ENCODE assay signal across 10 cellular contexts in the genomic region with DNA sequence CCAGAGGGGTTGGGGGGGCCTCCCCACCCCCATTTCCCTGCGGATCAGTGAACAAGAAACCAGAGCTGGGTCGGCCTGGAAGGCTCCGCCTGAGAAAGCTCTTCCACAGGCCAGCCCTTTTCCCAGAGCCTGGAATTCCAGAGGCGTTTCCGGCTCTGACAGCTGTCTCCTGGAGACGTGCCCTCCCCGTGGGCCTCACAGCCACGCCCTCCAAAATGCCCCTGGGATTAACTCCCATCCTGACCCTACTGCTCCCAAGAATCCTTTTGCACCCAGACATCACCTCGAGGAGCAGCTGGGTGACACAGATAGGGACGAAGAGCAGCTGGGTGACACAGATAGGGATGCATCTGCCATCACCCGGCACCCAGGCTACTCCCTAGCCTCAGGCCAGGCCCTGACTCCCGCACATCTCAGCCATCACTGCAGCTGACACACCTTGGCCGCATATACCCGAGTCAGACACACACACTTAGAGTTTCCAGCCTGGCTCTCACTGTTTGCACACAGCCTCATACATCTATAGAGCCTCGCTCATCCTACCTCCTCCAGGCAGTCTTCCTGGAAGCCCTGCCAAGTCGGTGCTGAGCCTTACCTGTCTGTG. TPM values are rescaled to one million over a fixed set of nuclear protein-coding genes. Genes with fewer than 3 reads are reported as not detected.
A peak's percentile ranks its signal among the peaks of the same experiment; 100 is the strongest.
DNase-seq lines count a peak whose midpoint lies in the region; ATAC-seq, FAIRE-seq and TF ChIP-seq lines count a peak whose summit lies in the region.
"Had no signal": no experiment of that assay in that cellular context is flagged by ENCODE, and none has a peak within 500 bp of the region (broad histone marks: within the 10 kb centered on the region; RNA-seq: fewer than 3 reads in every experiment).

No MANE protein-coding gene starts in this region.

- no peak overlapping the region for H2AFZ ChIP-seq in PC-9

- H3K9me3 ChIP-seq in kidney (ENCODE audit: control insufficient read depth in 1 of 2, low read length in 2 of 2) (no peaks in the 10 kb centered on the region), PC-9 (ENCODE audit: insufficient read depth, low read depth) (no peaks in the 10 kb centered on the region)

- H4K20me1 ChIP-seq in PC-9 (ENCODE audit: insufficient read depth) = no peaks in the 10 kb centered on the region

- H3K4me1 Mint-ChIP-seq in chondrocyte (ENCODE audit: low read depth) = peaks cover 75% of the 10 kb centered on the region
- peaks cover 19% of the 10 kb centered on the region for H3K4me1 Mint-ChIP-seq in stimulated activated effector memory CD8-positive, alpha-beta T cell treated with anti-CD3 and anti-CD28 coated beads, Interleukin-12 subunit alpha, Interleukin-12 subunit beta, amount 100 ng/mL, for 72 hours

- no peaks in the 10 kb centered on the region for H3K79me2 ChIP-seq in PC-9 (ENCODE audit: low read depth)

- peaks cover 18 to 37% of the 10 kb centered on the region in 2 donors for H3K4me1 ChIP-seq in kidney (ENCODE audit: control insufficient read depth in 1 of 2, insufficient read depth in 1 of 2, low read depth in 1 of 2, low read length in 2 of 2)
- H3K4me1 ChIP-seq in PC-9 (replicated peaks; ENCODE audit: insufficient read depth) = peaks cover 22% of the 10 kb centered on the region

- CTCF ChIA-PET in PC-9 (lab: Charles Lee) = no interaction called here

- POLR2A ChIA-PET in PC-9 (lab: Charles Lee; ENCODE audit: unreplicated experiment) = interaction anchor here (0.6 kb wide), 1 partner anchor 438 kb away, joined by 4 read pairs; no protein-coding TSS in a partner anchor

- FAIRE-seq in kidney (lab: Jason Lieb, UNC) = no peak

- no peak overlapping the region for H3K4me2 ChIP-seq in PC-9

- no TSS peak for BruUV-seq in PC-9 (replicated peaks; lab: Mats Ljungman, UMichigan)

- H3K4me3 ChIP-seq in kidney (ENCODE audit: low read length in 2 of 2) (no peak overlapping the region), PC-9 (no peak overlapping the region)

- TF ChIP-seq CTCF in chondrocyte (IDR thresholded peaks at IDR 0.05) (no peak), kidney (IDR thresholded peaks at IDR 0.05; ENCODE audit: borderline replicate concordance, extremely low read depth, insufficient read depth) (no peak), PC-9 (conservative IDR thresholded peaks at IDR 0.05) (no peak)

- no peaks in the 10 kb centered on the region for H3K36me3 ChIP-seq in kidney (ENCODE audit: control insufficient read depth in 1 of 2, insufficient read depth in 2 of 2, low read length in 2 of 2)
- no peaks in the 10 kb centered on the region for H3K36me3 ChIP-seq in PC-9 (ENCODE audit: low read depth)

- no peak overlapping the region for H3K9ac ChIP-seq in kidney (ENCODE audit: low read length in 2 of 2)

- intact Hi-C loops in kidney (cut with DNase I) = no loop called here
- intact Hi-C loops in PC-9 (cut with micrococcal nuclease; ENCODE audit: unreplicated experiment) = no loop called here

- peaks cover 21% of the 10 kb centered on the region; the same call in 1 of the 2 replicates for H3F3A ChIP-seq in PC-9 (ENCODE audit: insufficient read depth, low read depth)

- peak overlapping the region; percentile 94 for H3K27ac Mint-ChIP-seq in chondrocyte (ENCODE audit: unreplicated experiment)
- peak overlapping the region; percentile 65 for H3K27ac Mint-ChIP-seq in stimulated activated effector memory CD8-positive, alpha-beta T cell treated with anti-CD3 and anti-CD28 coated beads, Interleukin-12 subunit alpha, Interleukin-12 subunit beta, amount 100 ng/mL, for 72 hours

- no peaks in the 10 kb centered on the region for H3K36me3 Mint-ChIP-seq in chondrocyte (ENCODE audit: low read depth)
- no peaks in the 10 kb centered on the region for H3K36me3 Mint-ChIP-seq in stimulated activated effector memory CD8-positive, alpha-beta T cell treated with anti-CD3 and anti-CD28 coated beads, Interleukin-12 subunit alpha, Interleukin-12 subunit beta, amount 100 ng/mL, for 72 hours

- peak overlapping the region; percentile 55 for H3K4me3 Mint-ChIP-seq in chondrocyte (ENCODE audit: unreplicated experiment)
- H3K4me3 Mint-ChIP-seq in stimulated activated effector memory CD8-positive, alpha-beta T cell treated with anti-CD3 and anti-CD28 coated beads, Interleukin-12 subunit alpha, Interleukin-12 subunit beta, amount 100 ng/mL, for 72 hours = no peak overlapping the region

- H3K27me3 Mint-ChIP-seq in chondrocyte (ENCODE audit: low read depth) = no peaks in the 10 kb centered on the region

- peak overlapping the region; percentile 83 to 87 for H3K27ac ChIP-seq in kidney (ENCODE audit: low read depth in 2 of 2, low read length in 2 of 2)
- no peak overlapping the region for H3K27ac ChIP-seq in PC-9

- no peak for ATAC-seq in stimulated activated effector memory CD8-positive, alpha-beta T cell treated with anti-CD3 and anti-CD28 coated beads, Interleukin-12 subunit alpha, Interleukin-12 subunit beta, amount 100 ng/mL, for 72 hours
- ATAC-seq: Panc1 had no signal

- H3K9me2 ChIP-seq in PC-9 (ENCODE audit: insufficient read depth) = no peaks in the 10 kb centered on the region

- no peaks in the 10 kb centered on the region for H3K9me3 Mint-ChIP-seq in chondrocyte (ENCODE audit: low read depth)
- H3K9me3 Mint-ChIP-seq in stimulated activated effector memory CD8-positive, alpha-beta T cell treated with anti-CD3 and anti-CD28 coated beads, Interleukin-12 subunit alpha, Interleukin-12 subunit beta, amount 100 ng/mL, for 72 hours = no peaks in the 10 kb centered on the region

- DNase-seq in HUDEP-2 (lab: John Stamatoyannopoulos, UW; ENCODE audit: unreplicated experiment in 76 of 76) (peak in 55 of 76 experiments; percentile 7 to 80 (median 49)), chondrocyte (ENCODE audit: low spot score) (no peak), kidney (peak; percentile 89), PC-9 (no peak), inferior parietal cortex (ENCODE audit: extremely low spot score) (no peak), occipital lobe (lab: John Stamatoyannopoulos, UW) (no peak), DMS53 treated with DMSO at 0.1 percent for 48 hours (lab: John Stamatoyannopoulos, UW; ENCODE audit: unreplicated experiment) (no peak)
- DNase-seq in stimulated activated effector memory CD8-positive, alpha-beta T cell treated with anti-CD3 and anti-CD28 coated beads, Interleukin-12 subunit alpha, Interleukin-12 subunit beta, amount 100 ng/mL, for 72 hours (ENCODE audit: low spot score in 2 of 2) = no peak
- DNase-seq: activated T-cell treated with anti-CD3 and anti-CD28 coated beads for 4 hours had no signal

- no peaks in the 10 kb centered on the region for H3K27me3 ChIP-seq in PC-9 (ENCODE audit: insufficient read depth, low read depth)

RNA-seq across cellular contexts. Expression of a gene that starts 7.6 kb away (rescaled TPM):
- total RNA-seq in chondrocyte = 155 to 167 TPM (median 156 TPM) in 3 replicates
- 68.5 TPM for total RNA-seq in kidney
- 29.5 TPM for polyA plus RNA-seq in kidney (ENCODE audit: insufficient read depth, low read depth, low replicate concordance)
- total RNA-seq in PC-9 (2021) = 94.0 and 110 TPM in 2 replicates
- total RNA-seq in occipital lobe = 0.94 TPM

RNA-seq across cellular contexts. Expression of a gene that starts 27.2 kb away (rescaled TPM):
- total RNA-seq in chondrocyte (not detected in 3 replicates), kidney (20.4 TPM), PC-9 (2021) (not detected in 2 replicates), occipital lobe (not detected)
- polyA plus RNA-seq in kidney (ENCODE audit: insufficient read depth, low read depth, low replicate concordance) = 372 TPM

RNA-seq across cellular contexts. Expression of a gene that starts 33.4 kb away (rescaled TPM):
- 7.0 to 14.2 TPM (median 13.5 TPM) in 3 replicates for total RNA-seq in chondrocyte
- total RNA-seq in kidney = 42.3 TPM
- polyA plus RNA-seq in kidney (ENCODE audit: insufficient read depth, low read depth, low replicate concordance) = 32.4 TPM
- 63.9 and 76.7 TPM in 2 replicates for total RNA-seq in PC-9 (2021)
- total RNA-seq in occipital lobe = 2.0 TPM

RNA-seq across cellular contexts. Expression of a gene that starts 56.0 kb away (rescaled TPM):
- total RNA-seq in chondrocyte = 32.0 to 35.9 TPM (median 34.8 TPM) in 3 replicates
- total RNA-seq in kidney = 61.2 TPM
- polyA plus RNA-seq in kidney (ENCODE audit: insufficient read depth, low read depth, low replicate concordance) = 37.5 TPM
- total RNA-seq in PC-9 (2021) = 99.2 and 102 TPM in 2 replicates
- total RNA-seq in occipital lobe = 32.0 TPM

Comparison
In these comparisons a context has a peak if more than half of its experiments do, and no peak if none do; other contexts are left out.
1. DNase-seq: peak in HUDEP-2 (55 of 76) and kidney (single experiment); none in chondrocyte (single experiment), stimulated activated effector memory CD8-positive, alpha-beta T cell treated with anti-CD3 and anti-CD28 coated beads, Interleukin-12 subunit alpha, Interleukin-12 subunit beta, amount 100 ng/mL, for 72 hours (0 of 2), PC-9 (0 of 2), inferior parietal cortex (single experiment), occipital lobe (single experiment) and DMS53 treated with DMSO at 0.1 percent for 48 hours (single experiment).
2. RNA of a gene that starts 7.6 kb away (total RNA-seq): 155 to 167 TPM in chondrocyte, 94.0 to 110 TPM in PC-9 and 68.5 TPM in kidney (single experiment); 0.94 TPM in occipital lobe (single experiment); every median in the first group is over 10 times any median in the second.
3. RNA of a gene that starts 27.2 kb away (total RNA-seq): 20.4 TPM in kidney (single experiment); not detected in chondrocyte, not detected in PC-9 and not detected in occipital lobe (single experiment); every median in the first group is over 10 times any median in the second.